ENCODE assay signal across 7 cellular contexts in genomic region chr17:50421308-50422031, GRCh38. TPM values are rescaled to one million over a fixed set of nuclear protein-coding genes. Genes with fewer than 3 reads are reported as not detected.
A peak's percentile ranks its signal among the peaks of the same experiment; 100 is the strongest.
DNase-seq lines count a peak whose midpoint lies in the region; FAIRE-seq and TF ChIP-seq lines count a peak whose summit lies in the region.

No MANE protein-coding gene starts in this region.

- H3K27ac ChIP-seq in GM23248 (peak overlapping the region; percentile 42), fibroblast of lung (ENCODE audit: insufficient read depth, low read length) (peak overlapping the region; percentile 28), spleen (peak overlapping the region; percentile 66 to 89 (median 83))

- H3F3A ChIP-seq in GM23248 (ENCODE audit: insufficient read depth) = peaks cover 19% of the 10 kb centered on the region

- H3K79me2 ChIP-seq in GM23248 (ENCODE audit: insufficient read depth) = no peaks in the 10 kb centered on the region
- H3K79me2 ChIP-seq in fibroblast of lung (ENCODE audit: control insufficient read depth, insufficient read depth, low read length) = no peaks in the 10 kb centered on the region

- TF ChIP-seq POLR2A in Raji (IDR thresholded peaks at IDR 0.05; ENCODE audit: insufficient read depth, low read depth, low read length) (0 out of 2 replicates have a peak, but pooled peaks have one; percentile 20), spleen (IDR thresholded peaks at IDR 0.05) (no peak)

- H3K4me1 Mint-ChIP-seq in glutamatergic neuron (ENCODE audit: low read depth, unreplicated experiment) = peaks cover 3% of the 10 kb centered on the region

- peaks cover 9% of the 10 kb centered on the region for H3K36me3 Mint-ChIP-seq in glutamatergic neuron (ENCODE audit: unreplicated experiment)

- in situ Hi-C loops in GM23248 (cut with MboI) = no loop called here

- intact Hi-C loops in spleen (cut with DNase I; ENCODE audit: low total_unique reads) = no loop called here

- H3K9me3 Mint-ChIP-seq in glutamatergic neuron (ENCODE audit: unreplicated experiment) = peaks cover 5% of the 10 kb centered on the region

- no peaks in the 10 kb centered on the region for H4K20me1 ChIP-seq in GM23248 (ENCODE audit: insufficient read depth)
- H4K20me1 ChIP-seq in fibroblast of lung (ENCODE audit: control insufficient read depth, extremely low read depth, insufficient read depth, low read length) = no peaks in the 10 kb centered on the region

- H3K4me3 Mint-ChIP-seq in glutamatergic neuron (ENCODE audit: unreplicated experiment) = no peak overlapping the region

- H2AFZ ChIP-seq in GM23248 = peak overlapping the region; percentile 82
- H2AFZ ChIP-seq in fibroblast of lung (ENCODE audit: low read length) = peak overlapping the region; percentile 40

- no peak overlapping the region for H3K27ac Mint-ChIP-seq in glutamatergic neuron (ENCODE audit: unreplicated experiment)

- peak; percentile 32 for DNase-seq in GM23248
- peak in 1 of 2 donors; percentile 23 for DNase-seq in fibroblast of lung (ENCODE audit: low read depth in 2 of 2)
- no peak for DNase-seq in spleen
- no peak for DNase-seq in urothelium cell line (ENCODE audit: low spot score)
- DNase-seq in glutamatergic neuron = no peak
- DNase-seq in activated CD4-positive, CD25-positive, alpha-beta regulatory T cell (lab: John Stamatoyannopoulos, UW) = no peak

- H3K27me3 ChIP-seq in GM23248 (replicated peaks; ENCODE audit: insufficient read depth) = no peaks in the 10 kb centered on the region
- no peaks in the 10 kb centered on the region for H3K27me3 ChIP-seq in fibroblast of lung (ENCODE audit: control insufficient read depth, insufficient read depth, low read length)
- H3K27me3 ChIP-seq in spleen (replicated peaks in 1 of 7) = no peaks in the 10 kb centered on the region

- H3K27me3 Mint-ChIP-seq in glutamatergic neuron (ENCODE audit: unreplicated experiment) = peaks cover 3% of the 10 kb centered on the region

- H3K4me3 ChIP-seq in GM23248 = peak overlapping the region; percentile 57
- peak overlapping the region; percentile 9 to 51 (median 24) for H3K4me3 ChIP-seq in fibroblast of lung (replicated peaks in 1 of 4; ENCODE audit: control extremely low read depth in 1 of 4, insufficient read depth in 1 of 4, low read depth in 3 of 4, low read length in 4 of 4)
- H3K4me3 ChIP-seq in spleen = peak overlapping the region in 5 of 8 donors; percentile 1 to 48 (median 10)

- no peak for TF ChIP-seq CTCF in fibroblast of lung (conservative IDR thresholded peaks at IDR 0.05 in 1 of 2, IDR thresholded peaks at IDR 0.05 in 1 of 2; ENCODE audit: low read depth in 1 of 2, low read length in 2 of 2)
- no peak for TF ChIP-seq CTCF in spleen (IDR thresholded peaks at IDR 0.05 in 8 of 11, conservative IDR thresholded peaks at IDR 0.05 in 3 of 11)
- TF ChIP-seq CTCF in glutamatergic neuron (IDR thresholded peaks at IDR 0.05; ENCODE audit: partially characterized antibody, unreplicated experiment) = no peak

- H3K9me2 ChIP-seq in GM23248 (ENCODE audit: insufficient read depth) = no peaks in the 10 kb centered on the region

- no peak for FAIRE-seq in urothelium cell line (lab: Jason Lieb, UNC)

- 21 to 26% methylated on average over 3 of the region's 3 CpGs for WGBS in GM23248 (ENCODE audit: low coverage in 1 of 2, low lambda C conversion rate in 2 of 2, missing lambda C conversion rate in 2 of 2), 2 experiments
- WGBS in spleen, 5 donors = 20 to 27% (median 24%) methylated on average over 3 of the region's 3 CpGs

- H3K9ac ChIP-seq in GM23248 (peak overlapping the region; percentile 62), fibroblast of lung (ENCODE audit: insufficient read depth, low read length) (no peak overlapping the region)

- H3K9me3 ChIP-seq in GM23248 (ENCODE audit: low read depth) (no peaks in the 10 kb centered on the region), fibroblast of lung (ENCODE audit: control insufficient read depth, insufficient read depth, low read depth, low read length) (no peaks in the 10 kb centered on the region), spleen (peaks cover 0 to 8% (median 0%) of the 10 kb centered on the region in 8 donors)

- no peaks in the 10 kb centered on the region for H3K36me3 ChIP-seq in GM23248 (ENCODE audit: low read depth)
- H3K36me3 ChIP-seq in fibroblast of lung (ENCODE audit: control insufficient read depth, insufficient read depth, low read length) = no peaks in the 10 kb centered on the region
- no peaks in the 10 kb centered on the region for H3K36me3 ChIP-seq in spleen

- H3K4me2 ChIP-seq in GM23248 (ENCODE audit: unreplicated experiment) (peak overlapping the region; percentile 67), fibroblast of lung (ENCODE audit: extremely low read depth, insufficient read depth, low read length) (peak overlapping the region; percentile 84)

- H3K4me1 ChIP-seq in GM23248 (ENCODE audit: insufficient read depth) (peaks cover 20% of the 10 kb centered on the region), fibroblast of lung (ENCODE audit: control insufficient read depth, extremely low read depth, insufficient read depth, low read length) (peaks cover 12% of the 10 kb centered on the region), spleen (peaks cover 11 to 56% (median 39%) of the 10 kb centered on the region in 6 donors)

RNA-seq across cellular contexts. Expression of gene ACSF2, which starts 4.5 kb away (rescaled TPM):
- 8.6 and 18.7 TPM in 2 replicates for total RNA-seq in GM23248 (2014; rRNA removed; shearing (Covaris generic))
- polyA plus RNA-seq in GM23248 (2016; fragmentation: Nextera tagmentation; extraction: Ambion mirVana) (3.2 and 3.7 TPM in 2 replicates), fibroblast of lung (12.9 and 16.5 TPM in 2 replicates), spleen (10 to 100 TPM; 21.7 to 50.0 (median 36.3) TPM)
- total RNA-seq in fibroblast of lung (21.1 and 23.6 TPM in 2 replicates), spleen (10 to 100 TPM; 28.3 to 48.6 (median 41.9) TPM), glutamatergic neuron (ENCODE audit: unreplicated experiment) (52.2 TPM)
- 13.3 and 16.9 TPM in 2 replicates for polyA plus RNA-seq in fibroblast of lung (2012)
- polyA minus RNA-seq in fibroblast of lung (ENCODE audit: low replicate concordance) = 37.8 and 74.1 TPM in 2 replicates

RNA-seq across cellular contexts. Expression of gene LRRC59, which starts 24.1 kb away (rescaled TPM):
- total RNA-seq in GM23248 (2014; rRNA removed; shearing (Covaris generic)) = 144 and 164 TPM in 2 replicates
- 110 and 111 TPM in 2 replicates for polyA plus RNA-seq in GM23248 (2016; fragmentation: Nextera tagmentation; extraction: Ambion mirVana)
- total RNA-seq in fibroblast of lung = 83.2 and 88.7 TPM in 2 replicates
- polyA plus RNA-seq in fibroblast of lung = 142 and 167 TPM in 2 replicates
- polyA plus RNA-seq in fibroblast of lung (2012) = 172 and 215 TPM in 2 replicates
- 133 and 188 TPM in 2 replicates for polyA minus RNA-seq in fibroblast of lung (ENCODE audit: low replicate concordance)
- 10 to 100 TPM; 38.9 to 71.3 (median 47.0) TPM for total RNA-seq in spleen
- 10 to 100 TPM; 12.5 to 23.6 (median 18.8) TPM for polyA plus RNA-seq in spleen
- total RNA-seq in glutamatergic neuron (ENCODE audit: unreplicated experiment) = 73.9 TPM

RNA-seq across cellular contexts. Expression of gene CHAD, which starts 47.2 kb away (rescaled TPM):
- total RNA-seq in GM23248 (2014; rRNA removed; shearing (Covaris generic)) = not detected in 2 replicates
- polyA plus RNA-seq in GM23248 (2016; fragmentation: Nextera tagmentation; extraction: Ambion mirVana) (not detected in 2 replicates), fibroblast of lung (not detected in 2 replicates), spleen (not detected)
- total RNA-seq in fibroblast of lung (not detected in 2 replicates), spleen (under 1 TPM in 1 of 7 donors, not detected in 6; 0.39 TPM), glutamatergic neuron (ENCODE audit: unreplicated experiment) (not detected)
- 0.12 TPM in 1 of 2 replicates, not detected in the other for polyA plus RNA-seq in fibroblast of lung (2012)
- not detected in 2 replicates for polyA minus RNA-seq in fibroblast of lung (ENCODE audit: low replicate concordance)

RNA-seq across cellular contexts. Expression of gene EME1, which starts 48.4 kb away (rescaled TPM):
- total RNA-seq in GM23248 (2014; rRNA removed; shearing (Covaris generic)) = 1.1 and 4.3 TPM in 2 replicates
- 3.8 and 4.1 TPM in 2 replicates for polyA plus RNA-seq in GM23248 (2016; fragmentation: Nextera tagmentation; extraction: Ambion mirVana)
- total RNA-seq in fibroblast of lung = 0.51 and 2.3 TPM in 2 replicates
- 2.7 and 9.3 TPM in 2 replicates for polyA plus RNA-seq in fibroblast of lung
- 2.5 and 8.0 TPM in 2 replicates for polyA plus RNA-seq in fibroblast of lung (2012)
- polyA minus RNA-seq in fibroblast of lung (ENCODE audit: low replicate concordance) = 1.4 and 5.4 TPM in 2 replicates
- total RNA-seq in spleen = 1 to 10 TPM in 6 of 7 donors, under 1 TPM in 1; 0.66 to 3.6 (median 1.9) TPM
- 1 to 10 TPM; 1.1 to 3.0 (median 1.9) TPM for polyA plus RNA-seq in spleen
- total RNA-seq in glutamatergic neuron (ENCODE audit: unreplicated experiment) = 4.7 TPM

RNA-seq across cellular contexts. Expression of gene MRPL27, which starts 48.5 kb away (rescaled TPM):
- 49.3 and 57.9 TPM in 2 replicates for total RNA-seq in GM23248 (2014; rRNA removed; shearing (Covaris generic))
- polyA plus RNA-seq in GM23248 (2016; fragmentation: Nextera tagmentation; extraction: Ambion mirVana) = 115 and 120 TPM in 2 replicates
- total RNA-seq in fibroblast of lung = 43.4 and 53.3 TPM in 2 replicates
- 113 and 142 TPM in 2 replicates for polyA plus RNA-seq in fibroblast of lung
- 118 and 141 TPM in 2 replicates for polyA plus RNA-seq in fibroblast of lung (2012)
- polyA minus RNA-seq in fibroblast of lung (ENCODE audit: low replicate concordance) = 33.3 and 59.7 TPM in 2 replicates
- 10 to 100 TPM; 26.4 to 40.7 (median 34.0) TPM for total RNA-seq in spleen
- 100 to 1,000 TPM in 1 of 3 donors, 10 to 100 TPM in 2; 85.3 to 102 (median 92.8) TPM for polyA plus RNA-seq in spleen
- 77.2 TPM for total RNA-seq in glutamatergic neuron (ENCODE audit: unreplicated experiment)

Comparison
In these comparisons a context has a peak if more than half of its experiments do, and no peak if none do; other contexts are left out.
1. H3K27ac ChIP-seq: peak in every context shown above with its lines; median percentile 83 in spleen; 42 in GM23248; 28 in fibroblast of lung.